20 cellular contexts compared by ENCODE assay signal in the genomic region with DNA sequence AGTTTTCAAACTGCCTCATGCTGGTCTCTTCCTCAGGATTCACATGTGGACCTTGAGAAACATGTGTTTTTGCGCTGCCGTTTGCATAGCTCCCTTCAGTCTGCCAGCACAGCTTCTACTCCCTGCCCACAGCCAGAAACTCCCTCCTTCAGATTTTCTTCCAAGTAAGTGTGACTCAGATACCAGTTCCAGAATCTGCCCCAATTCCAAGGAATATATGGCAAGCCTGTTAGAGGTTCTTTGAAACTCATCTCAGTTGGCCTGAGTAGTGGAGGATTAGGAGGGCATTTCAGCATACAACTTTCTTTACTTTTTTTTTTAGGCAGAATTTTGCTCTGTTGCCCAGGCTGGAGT.
DNase-seq lines count a peak whose midpoint lies in the region; ATAC-seq, FAIRE-seq and TF ChIP-seq lines count a peak whose summit lies in the region.
"Had no signal": no experiment of that assay in that cellular context is flagged by ENCODE, and none has a peak within 500 bp of the region (broad histone marks: within the 10 kb centered on the region; RNA-seq: fewer than 3 reads in every experiment).

No MANE protein-coding gene starts in this region.

- H3K27ac Mint-ChIP-seq in naive thymus-derived CD8-positive, alpha-beta T cell, result no peak overlapping the region
- H3K27ac Mint-ChIP-seq: activated T-helper 1 cell treated with anti-CD3 and anti-CD28 coated beads, Interleukin-12 subunit alpha, Interleukin-12 subunit beta, Interleukin-2, Interleukin-4 antibody, amounts not matched to agents 30 ng/mL and 10 ng/mL and 1 ng/mL, durations not matched to agents 14 hours and 24 hours and 36 hours; IgD-negative memory B cell had no signal

- no peak for FAIRE-seq in HepG2 (lab: Jason Lieb, UNC)
- FAIRE-seq: GM12891 had no signal

- H3K9me3 ChIP-seq in HepG2 (ENCODE audit: low read length) (no peaks in the 10 kb centered on the region), right lobe of liver (no peaks in the 10 kb centered on the region), hepatocyte (ENCODE audit: low read depth) (no peaks in the 10 kb centered on the region)
- H3K9me3 ChIP-seq: testis had no signal

- TF ChIP-seq POLR2A in HepG2 (IDR thresholded peaks at IDR 0.05; ENCODE audit: insufficient read depth in 1 of 2, low read depth in 2 of 2, low read length in 2 of 2) (no peak), right lobe of liver (IDR thresholded peaks at IDR 0.05) (no peak)

- H3K4me2 ChIP-seq in HepG2 (ENCODE audit: low read depth, low read length), result no peak overlapping the region
- H3K4me2 ChIP-seq in hepatocyte, result no peak overlapping the region

- DNase-seq in HepG2 (ENCODE audit: low spot score) (no peak), right lobe of liver (no peak), astrocyte of the spinal cord (ENCODE audit: low read depth, low spot score) (peak; percentile 69), hepatocyte (ENCODE audit: low spot score) (peak; percentile 16), HK-2 (ENCODE audit: unreplicated experiment) (no peak)
- no peak for DNase-seq in naive thymus-derived CD8-positive, alpha-beta T cell
- DNase-seq: ACHN; activated CD4-positive, alpha-beta T cell treated with anti-CD3 and anti-CD28 coated beads, Interleukin-2, amount 50 U/mL, for 4 hours; DMS153; hypothalamus; NCI-H69; Right ventricle myocardium superior; stimulated activated CD4-positive, alpha-beta T cell treated with anti-CD3 and anti-CD28 coated beads, Interleukin-12 subunit alpha, Interleukin-12 subunit beta, amount 100 ng/mL, for 4 hours; T-helper 9 cell; testis had no signal

- in situ Hi-C loops in HepG2 (cut with HindIII; ENCODE audit: extremely low pct_ligation_motif_present, low pct_unique_long_range_greater_than_20kb), result no loop called here
- in situ Hi-C loops in astrocyte of the spinal cord (cut with HindIII; ENCODE audit: low sequenced_read_pairs), result no loop called here

- WGBS in HepG2 (ENCODE audit: low lambda C conversion rate), result 30% methylated on average over 2 of the region's 2 CpGs
- WGBS in right lobe of liver (ENCODE audit: insufficient coverage, low coverage, low lambda C conversion rate, missing lambda C conversion rate), result 83% methylated on average over 2 of the region's 2 CpGs
- WGBS in hepatocyte (ENCODE audit: low lambda C conversion rate, missing lambda C conversion rate), result 88% methylated on average over 2 of the region's 2 CpGs

- ATAC-seq in HepG2 (no peak), right lobe of liver (no peak), HG03378 (IDR thresholded peaks at IDR 0.05; ENCODE audit: unreplicated experiment) (no peak)
- no peak for ATAC-seq in activated CD4-positive, CD25-positive, alpha-beta regulatory T cell treated with anti-CD3 and anti-CD28 coated beads, Interleukin-2, amount 50 U/mL, for 24 hours
- no peak for ATAC-seq in naive thymus-derived CD8-positive, alpha-beta T cell

- no peak for TF ChIP-seq RAD21 in HepG2 (CRISPR knock-in tag; IDR thresholded peaks at IDR 0.05)

- no peaks in the 10 kb centered on the region for H3K9me3 Mint-ChIP-seq in naive thymus-derived CD8-positive, alpha-beta T cell
- H3K9me3 Mint-ChIP-seq: activated T-helper 1 cell treated with anti-CD3 and anti-CD28 coated beads, Interleukin-12 subunit alpha, Interleukin-12 subunit beta, Interleukin-2, Interleukin-4 antibody, amounts not matched to agents 30 ng/mL and 10 ng/mL and 1 ng/mL, durations not matched to agents 14 hours and 24 hours and 36 hours; IgD-negative memory B cell had no signal

- TF ChIP-seq EP300 in HepG2 (IDR thresholded peaks at IDR 0.05; ENCODE audit: low read depth in 2 of 2, low read length in 2 of 2), result no peak
- no peak for TF ChIP-seq EP300 in HepG2 (CRISPR knock-in tag; IDR thresholded peaks at IDR 0.05; ENCODE audit: borderline replicate concordance)

- intact Hi-C loops in HepG2 (cut with micrococcal nuclease; ENCODE audit: unreplicated experiment) (no loop called here), right lobe of liver (cut with DNase I) (no loop called here)

- H3K27ac ChIP-seq in HepG2 (ENCODE audit: extremely low read length, insufficient read depth, low read length) (no peak overlapping the region), right lobe of liver (no peak overlapping the region), hepatocyte (no peak overlapping the region)
- H3K27ac ChIP-seq: testis had no signal

- H2AFZ ChIP-seq in HepG2 (ENCODE audit: low read length) (no peak overlapping the region), hepatocyte (no peak overlapping the region)

- H3K9ac ChIP-seq in HepG2 (ENCODE audit: insufficient read depth, low read depth, low read length), result no peak overlapping the region

- H3K79me2 ChIP-seq in HepG2 (ENCODE audit: insufficient read depth, low read length), result no peaks in the 10 kb centered on the region
- no peaks in the 10 kb centered on the region for H3K79me2 ChIP-seq in hepatocyte

- H3K4me1 ChIP-seq in HepG2 (ENCODE audit: insufficient read depth, low read length) (0 out of 2 replicates have a peak, but pooled peaks cover 7% of the 10 kb centered on the region), right lobe of liver (no peaks in the 10 kb centered on the region), hepatocyte (ENCODE audit: insufficient read depth) (no peaks in the 10 kb centered on the region)
- H3K4me1 ChIP-seq: testis had no signal

- H3K4me3 ChIP-seq in HepG2 (replicated peaks in 1 of 3; ENCODE audit: insufficient read depth in 1 of 3, low read depth in 2 of 3, low read length in 3 of 3) (no peak overlapping the region), right lobe of liver (no peak overlapping the region), astrocyte of the spinal cord (ENCODE audit: low read depth, low read length) (no peak overlapping the region), hepatocyte (no peak overlapping the region)
- H3K4me3 ChIP-seq: testis had no signal

- H3K27me3 Mint-ChIP-seq in naive thymus-derived CD8-positive, alpha-beta T cell, result peaks cover 4 to 16% (median 8%) of the 10 kb centered on the region in 5 donors

- POLR2A ChIA-PET in HepG2 (lab: Yijun Ruan, JAX), result no interaction called here
- POLR2A ChIA-PET in naive thymus-derived CD8-positive, alpha-beta T cell (lab: Charles Lee), result no interaction called here

- no peaks in the 10 kb centered on the region for H3K9me2 ChIP-seq in hepatocyte (replicated peaks; ENCODE audit: insufficient read depth)

- H3K36me3 ChIP-seq in HepG2 (replicated peaks in 1 of 2; ENCODE audit: control insufficient read depth in 1 of 2, insufficient read depth in 2 of 2, low read length in 2 of 2) (no peaks in the 10 kb centered on the region), right lobe of liver (no peaks in the 10 kb centered on the region), hepatocyte (replicated peaks; ENCODE audit: insufficient read depth, low read depth) (no peaks in the 10 kb centered on the region)

- no peaks in the 10 kb centered on the region for H4K20me1 ChIP-seq in HepG2 (ENCODE audit: insufficient read depth, low read length)
- no peaks in the 10 kb centered on the region for H4K20me1 ChIP-seq in hepatocyte (ENCODE audit: insufficient read depth, poor library complexity, severe bottlenecking)

- H3K27me3 ChIP-seq in HepG2 (ENCODE audit: control insufficient read depth in 1 of 2, insufficient read depth in 2 of 2, low read length in 2 of 2) (no peaks in the 10 kb centered on the region; a peak in 1 of 5 replicates), right lobe of liver (no peaks in the 10 kb centered on the region), hepatocyte (no peaks in the 10 kb centered on the region)
- H3K27me3 ChIP-seq: testis had no signal

- peaks cover 0 to 4% (median 0%) of the 10 kb centered on the region in 4 donors for H3K4me1 Mint-ChIP-seq in naive thymus-derived CD8-positive, alpha-beta T cell

- no peak for TF ChIP-seq CTCF in HepG2 (CRISPR knock-in tag; IDR thresholded peaks at IDR 0.05)
- TF ChIP-seq CTCF in right lobe of liver (IDR thresholded peaks at IDR 0.05), result no peak
- TF ChIP-seq CTCF in astrocyte of the spinal cord (IDR thresholded peaks at IDR 0.05; ENCODE audit: low read depth, low read length), result no peak
- TF ChIP-seq CTCF in hepatocyte (IDR thresholded peaks at IDR 0.05; ENCODE audit: poor library complexity), result no peak

- H3K4me3 Mint-ChIP-seq in naive thymus-derived CD8-positive, alpha-beta T cell, result no peak overlapping the region
- H3K4me3 Mint-ChIP-seq: activated T-helper 1 cell treated with anti-CD3 and anti-CD28 coated beads, Interleukin-12 subunit alpha, Interleukin-12 subunit beta, Interleukin-2, Interleukin-4 antibody, amounts not matched to agents 30 ng/mL and 10 ng/mL and 1 ng/mL, durations not matched to agents 14 hours and 24 hours and 36 hours; IgD-negative memory B cell had no signal

- no peaks in the 10 kb centered on the region for H3K36me3 Mint-ChIP-seq in naive thymus-derived CD8-positive, alpha-beta T cell
- H3K36me3 Mint-ChIP-seq: IgD-negative memory B cell had no signal

- CTCF ChIA-PET in HepG2 (lab: Yijun Ruan, JAX; ENCODE audit: low intra/inter-chr PET ratio, low total read pairs), result no interaction called here

- no TSS peak for BruUV-seq in HepG2 (replicated peaks; lab: Mats Ljungman, UMichigan)

TF ChIP-seq in HepG2, 621 proteins besides CTCF, POLR2A, EP300 and RAD21:
- no peak for TF ChIP-seq ETV6 (CRISPR knock-in tag; conservative IDR thresholded peaks at IDR 0.05)
- TF ChIP-seq MXI1 (IDR thresholded peaks at IDR 0.05; ENCODE audit: borderline replicate concordance, low read depth, low read length), result no peak
- TF ChIP-seq, protein P1, sequence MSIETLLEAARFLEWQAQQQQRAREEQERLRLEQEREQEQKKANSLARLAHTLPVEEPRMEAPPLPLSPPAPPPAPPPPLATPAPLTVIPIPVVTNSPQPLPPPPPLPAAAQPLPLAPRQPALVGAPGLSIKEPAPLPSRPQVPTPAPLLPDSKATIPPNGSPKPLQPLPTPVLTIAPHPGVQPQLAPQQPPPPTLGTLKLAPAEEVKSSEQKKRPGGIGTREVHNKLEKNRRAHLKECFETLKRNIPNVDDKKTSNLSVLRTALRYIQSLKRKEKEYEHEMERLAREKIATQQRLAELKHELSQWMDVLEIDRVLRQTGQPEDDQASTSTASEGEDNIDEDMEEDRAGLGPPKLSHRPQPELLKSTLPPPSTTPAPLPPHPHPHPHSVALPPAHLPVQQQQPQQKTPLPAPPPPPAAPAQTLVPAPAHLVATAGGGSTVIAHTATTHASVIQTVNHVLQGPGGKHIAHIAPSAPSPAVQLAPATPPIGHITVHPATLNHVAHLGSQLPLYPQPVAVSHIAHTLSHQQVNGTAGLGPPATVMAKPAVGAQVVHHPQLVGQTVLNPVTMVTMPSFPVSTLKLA (IDR thresholded peaks at IDR 0.05), result peak; percentile 21; the same call in 1 of the 2 replicates
- no peak for TF ChIP-seq YY1 (IDR thresholded peaks at IDR 0.05; ENCODE audit: insufficient read depth, insufficient replicate concordance, low read depth, low read length)
TF ChIP-seq in HepG2: peak in this region for 1.

Comparison
In these comparisons a context has a peak if more than half of its experiments do, and no peak if none do; other contexts are left out.
1. DNase-seq: peak in astrocyte of the spinal cord (single experiment) and hepatocyte (single experiment); none in HepG2 (single experiment), right lobe of liver (0 of 3), HK-2 (single experiment) and naive thymus-derived CD8-positive, alpha-beta T cell (0 of 10).